ENCODE assay signal across 35 cellular contexts in the genomic region with DNA sequence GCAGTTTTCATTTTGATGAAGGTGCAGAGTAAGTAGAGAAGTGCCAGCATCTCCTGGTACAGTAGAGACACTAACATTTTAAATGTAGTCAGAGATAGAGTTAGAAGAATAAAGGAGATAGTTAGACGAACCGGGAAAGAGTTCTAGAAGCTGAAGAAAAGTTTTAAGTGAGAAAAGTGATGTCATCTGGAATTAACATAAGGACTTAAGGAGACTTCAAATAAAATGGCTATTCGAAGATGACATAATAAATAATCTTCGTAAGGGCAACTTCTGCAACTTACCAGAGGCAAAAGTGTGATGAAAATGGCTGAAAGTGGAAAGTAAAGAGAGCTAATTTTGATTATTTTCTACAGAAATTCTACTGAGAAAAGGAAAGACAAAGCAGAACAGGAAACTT. TPM values are rescaled to one million over a fixed set of nuclear protein-coding genes. Genes with fewer than 3 reads are reported as not detected.
"Had no signal": no experiment of that assay in that cellular context is flagged by ENCODE, and none has a peak within 500 bp of the region (broad histone marks: within the 10 kb centered on the region; RNA-seq: fewer than 3 reads in every experiment).

No MANE protein-coding gene starts in this region.

- H3K36me3 ChIP-seq: adrenal gland, brain microvascular endothelial cell, breast epithelium had no signal

- H3K4me3 ChIP-seq: adrenal gland, body of pancreas, breast epithelium had no signal

- H3K27me3 ChIP-seq: adrenal gland, body of pancreas, brain microvascular endothelial cell, breast epithelium had no signal

- H3K27ac ChIP-seq: adrenal gland, body of pancreas, brain microvascular endothelial cell, breast epithelium, VCaP had no signal

- H3K4me1 ChIP-seq: adrenal gland, body of pancreas, breast epithelium had no signal

- H3K9me3 ChIP-seq: adrenal gland, body of pancreas, breast epithelium had no signal

- ATAC-seq: activated CD4-positive, alpha-beta T cell treated with anti-CD3 and anti-CD28 coated beads for 36 hours; activated CD4-positive, CD25-positive, alpha-beta regulatory T cell treated with anti-CD3 and anti-CD28 coated beads, Interleukin-2, amount 50 U/mL, for 24 hours; activated CD8-positive, alpha-beta memory T cell treated with anti-CD3 and anti-CD28 coated beads, Interleukin-2, amount 10 ng/mL, durations not matched to agents 7 days and 5 days; activated CD8-positive, alpha-beta T cell treated with anti-CD3 and anti-CD28 coated beads, Interleukin-2, amount 10 ng/mL, durations not matched to agents 7 days and 5 days; activated naive CD4-positive, alpha-beta T cell treated with anti-CD3 and anti-CD28 coated beads, Interleukin-2, amount 50 U/mL, for 72 hours; body of pancreas had no signal

- FAIRE-seq: astrocyte, TTC549 had no signal

- DNase-seq: activated CD4-positive, alpha-beta memory T cell treated with anti-CD3 and anti-CD28 coated beads, Interleukin-2, amount 10 ng/mL, durations not matched to agents 7 days and 5 days; activated CD4-positive, alpha-beta T cell treated with anti-CD3 and anti-CD28 coated beads for 1 hour; activated CD4-positive, alpha-beta T cell treated with anti-CD3 and anti-CD28 coated beads for 36 hours; activated CD4-positive, alpha-beta T cell treated with anti-CD3 and anti-CD28 coated beads for 48 hours; activated CD4-positive, alpha-beta T cell treated with anti-CD3 and anti-CD28 coated beads, Interleukin-2, amount 10 ng/mL, durations not matched to agents 7 days and 5 days; activated CD4-positive, alpha-beta T cell treated with anti-CD3 and anti-CD28 coated beads, Interleukin-2, amount 50 U/mL, for 48 hours; activated CD4-positive, CD25-positive, alpha-beta regulatory T cell; activated CD8-positive, alpha-beta memory T cell treated with anti-CD3 and anti-CD28 coated beads for 24 hours; activated CD8-positive, alpha-beta memory T cell treated with anti-CD3 and anti-CD28 coated beads, Interleukin-2, amount 10 ng/mL, durations not matched to agents 7 days and 5 days; activated CD8-positive, alpha-beta memory T cell treated with anti-CD3 and anti-CD28 coated beads, Interleukin-2, amount 50 U/mL, for 48 hours; activated CD8-positive, alpha-beta T cell treated with anti-CD3 and anti-CD28 coated beads, Interleukin-2, amount 10 ng/mL, durations not matched to agents 7 days and 5 days; activated effector memory CD4-positive, alpha-beta T cell treated with Interleukin-2 at 50 U/mL for 16 hours; activated gamma-delta T cell; activated naive CD4-positive, alpha-beta T cell; activated naive CD4-positive, alpha-beta T cell treated with anti-CD3 and anti-CD28 coated beads for 36 hours; activated naive CD4-positive, alpha-beta T cell treated with anti-CD3 and anti-CD28 coated beads, Interleukin-2, amount 50 U/mL, for 16 hours; activated naive CD8-positive, alpha-beta T cell treated with anti-CD3 and anti-CD28 coated beads for 36 hours; activated T-cell treated with anti-CD3 and anti-CD28 coated beads, Interleukin-2, amount 50 U/mL, for 24 hours; activated T-cell treated with anti-CD3 and anti-CD28 coated beads, Interleukin-2, amount 50 U/mL, for 48 hours; adrenal gland; amniotic stem cell; aorta; body of pancreas; brain microvascular endothelial cell; central memory CD4-positive, alpha-beta T cell; T-helper 2 cell; T-helper 9 cell had no signal

RNA-seq across cellular contexts. Expression of gene GNAT3, which starts 20.4 kb away (rescaled TPM):
- total RNA-seq: activated CD4-positive, alpha-beta memory T cell treated with anti-CD3 and anti-CD28 coated beads, Interleukin-2, amount 10 ng/mL, durations not matched to agents 7 days and 5 days; activated CD4-positive, alpha-beta T cell treated with anti-CD3 and anti-CD28 coated beads for 36 hours; activated CD4-positive, alpha-beta T cell treated with anti-CD3 and anti-CD28 coated beads, Interleukin-2, amount 10 ng/mL, durations not matched to agents 7 days and 5 days; activated CD8-positive, alpha-beta memory T cell treated with anti-CD3 and anti-CD28 coated beads, Interleukin-2, amount 10 ng/mL, durations not matched to agents 7 days and 5 days; activated CD8-positive, alpha-beta T cell treated with anti-CD3 and anti-CD28 coated beads, Interleukin-2, amount 10 ng/mL, durations not matched to agents 7 days and 5 days; activated naive CD4-positive, alpha-beta T cell treated with anti-CD3 and anti-CD28 coated beads for 36 hours; activated naive CD4-positive, alpha-beta T cell treated with anti-CD3 and anti-CD28 coated beads, Interleukin-2, amount 50 U/mL, for 72 hours; activated naive CD8-positive, alpha-beta T cell treated with anti-CD3 and anti-CD28 coated beads for 36 hours; activated T-helper 2 cell treated with anti-CD3 and anti-CD28 coated beads, Interferon-gamma antibody, Interleukin-2, Interleukin-4, amounts not matched to agents 10 μg/mL and 5 μg/mL and 100 μg/mL, durations not matched to agents 14 hours and 24 hours and 36 hours; adrenal gland; aorta; astrocyte; breast epithelium; cardiac septum had no signal
- polyA plus RNA-seq: adrenal gland had no signal
